In genomic region chr9:84755375-84755774, GRCh38 we compare ENCODE assay signal across 17 cellular contexts.
DNase-seq lines count a peak whose midpoint lies in the region; ATAC-seq and TF ChIP-seq lines count a peak whose summit lies in the region.
"Had no signal": no experiment of that assay in that cellular context is flagged by ENCODE, and none has a peak within 500 bp of the region (broad histone marks: within the 10 kb centered on the region; RNA-seq: fewer than 3 reads in every experiment).

No MANE protein-coding gene starts in this region.

- H3F3A ChIP-seq in SK-N-SH (replicated peaks; ENCODE audit: insufficient read depth), result peaks cover 5% of the 10 kb centered on the region

- DNase-seq in SK-N-SH (no peak), coronary artery (ENCODE audit: low spot score) (no peak), OCI-M1 (lab: John Stamatoyannopoulos, UW) (no peak), NCI-H1694 (lab: John Stamatoyannopoulos, UW) (no peak)
- DNase-seq in activated T-helper 1 cell treated with anti-CD3 and anti-CD28 coated beads, Interleukin-12 subunit alpha, Interleukin-12 subunit beta, Interleukin-2, Interleukin-4 antibody, amounts not matched to agents 30 ng/mL and 10 ng/mL and 1 ng/mL, durations not matched to agents 14 hours and 24 hours and 36 hours (ENCODE audit: low spot score), result no peak
- DNase-seq: CD8-positive, alpha-beta T cell; DND-41; Kasumi-1; NCI-H1417; NCI-H2029; NCI-H510A; NCI-H82; SIG-M5 had no signal

- TF ChIP-seq RAD21 in SK-N-SH (IDR thresholded peaks at IDR 0.05; ENCODE audit: low read length), result no peak

- H3K36me3 ChIP-seq in SK-N-SH (replicated peaks in 1 of 2; ENCODE audit: control insufficient read depth in 1 of 2, insufficient read depth in 2 of 2, low read length in 1 of 2), result no peaks in the 10 kb centered on the region

- TF ChIP-seq CTCF in SK-N-SH (IDR thresholded peaks at IDR 0.05), result no peak
- TF ChIP-seq CTCF in coronary artery (IDR thresholded peaks at IDR 0.05), result no peak

- no peaks in the 10 kb centered on the region for H3K27me3 ChIP-seq in SK-N-SH (ENCODE audit: insufficient read depth)

- no peaks in the 10 kb centered on the region for H3K4me1 ChIP-seq in SK-N-SH (ENCODE audit: control insufficient read depth in 1 of 2, insufficient read depth in 2 of 2, low read depth in 1 of 2, low read length in 1 of 2)

- peak overlapping the region in 1 of 2 experiments; percentile 46; a peak in 2 of 4 replicates for H3K27ac ChIP-seq in SK-N-SH (ENCODE audit: low read depth in 2 of 2, low read length in 1 of 2)
- H3K27ac ChIP-seq in coronary artery, result peak overlapping the region; percentile 10 to 77
- H3K27ac ChIP-seq in temporal lobe (ENCODE audit: low read depth, low read length), result peak overlapping the region; percentile 63
- H3K27ac ChIP-seq: 22Rv1 had no signal

- ATAC-seq in SK-N-SH treated with all-trans-retinoic acid at 6 μM for 48 hours (no peak), HG03460 (IDR thresholded peaks at IDR 0.05; ENCODE audit: unreplicated experiment) (no peak)
- ATAC-seq: CD8-positive, alpha-beta T cell had no signal

- H4K20me1 ChIP-seq in SK-N-SH (ENCODE audit: insufficient read depth), result no peaks in the 10 kb centered on the region

- H3K27me3 Mint-ChIP-seq in activated T-helper 1 cell treated with anti-CD3 and anti-CD28 coated beads, Interleukin-12 subunit alpha, Interleukin-12 subunit beta, Interleukin-2, Interleukin-4 antibody, amounts not matched to agents 30 ng/mL and 10 ng/mL and 1 ng/mL, durations not matched to agents 14 hours and 24 hours and 36 hours (ENCODE audit: insufficient read depth), result no peaks in the 10 kb centered on the region

- peaks cover 6% of the 10 kb centered on the region for H3K9me3 Mint-ChIP-seq in activated T-helper 1 cell treated with anti-CD3 and anti-CD28 coated beads, Interleukin-12 subunit alpha, Interleukin-12 subunit beta, Interleukin-2, Interleukin-4 antibody, amounts not matched to agents 30 ng/mL and 10 ng/mL and 1 ng/mL, durations not matched to agents 14 hours and 24 hours and 36 hours
- H3K9me3 Mint-ChIP-seq: CD8-positive, alpha-beta T cell had no signal

- CTCF ChIA-PET in SK-N-SH (lab: Yijun Ruan, JAX), result interaction anchor here (0.9 to 1.3 kb wide), 4 partner anchors 11 to 64 kb away, joined by 3 to 4 read pairs (median 3); no protein-coding TSS in a partner anchor

- intact Hi-C loops in activated T-helper 1 cell treated with anti-CD3 and anti-CD28 coated beads, Interleukin-12 subunit alpha, Interleukin-12 subunit beta, Interleukin-2, Interleukin-4 antibody, amounts not matched to agents 30 ng/mL and 10 ng/mL and 1 ng/mL, durations not matched to agents 14 hours and 24 hours and 36 hours (cut with micrococcal nuclease), result loop anchor here (5.0 to 10.0 kb wide), 3 partner anchors 773 to 1189 kb away; partner anchors contain the start of genes HNRNPK, NAA35, RMI1 and UBQLN1

- H3K4me2 ChIP-seq in SK-N-SH, result peak overlapping the region; percentile 50; the same call in 1 of the 2 replicates

- no peak overlapping the region for H3K4me3 Mint-ChIP-seq in activated T-helper 1 cell treated with anti-CD3 and anti-CD28 coated beads, Interleukin-12 subunit alpha, Interleukin-12 subunit beta, Interleukin-2, Interleukin-4 antibody, amounts not matched to agents 30 ng/mL and 10 ng/mL and 1 ng/mL, durations not matched to agents 14 hours and 24 hours and 36 hours
- H3K4me3 Mint-ChIP-seq: CD8-positive, alpha-beta T cell had no signal

- no peaks in the 10 kb centered on the region for H3K9me3 ChIP-seq in SK-N-SH

- H2AFZ ChIP-seq in SK-N-SH (ENCODE audit: low read depth), result no peak overlapping the region

- 59% methylated on average over 6 of the region's 6 CpGs for WGBS in SK-N-SH (ENCODE audit: low lambda C conversion rate)

- H3K36me3 Mint-ChIP-seq in activated T-helper 1 cell treated with anti-CD3 and anti-CD28 coated beads, Interleukin-12 subunit alpha, Interleukin-12 subunit beta, Interleukin-2, Interleukin-4 antibody, amounts not matched to agents 30 ng/mL and 10 ng/mL and 1 ng/mL, durations not matched to agents 14 hours and 24 hours and 36 hours (ENCODE audit: low read depth), result peaks cover 2% of the 10 kb centered on the region
- H3K36me3 Mint-ChIP-seq: CD8-positive, alpha-beta T cell had no signal

- no peak overlapping the region for H3K9ac ChIP-seq in SK-N-SH

- H3K9me2 ChIP-seq in SK-N-SH, result no peaks in the 10 kb centered on the region

- H3K27ac Mint-ChIP-seq in activated T-helper 1 cell treated with anti-CD3 and anti-CD28 coated beads, Interleukin-12 subunit alpha, Interleukin-12 subunit beta, Interleukin-2, Interleukin-4 antibody, amounts not matched to agents 30 ng/mL and 10 ng/mL and 1 ng/mL, durations not matched to agents 14 hours and 24 hours and 36 hours, result peak overlapping the region; percentile 74
- H3K27ac Mint-ChIP-seq: CD8-positive, alpha-beta T cell had no signal

- POLR2A ChIA-PET in SK-N-SH (lab: Yijun Ruan, JAX), result no interaction called here

- no peaks in the 10 kb centered on the region for H3K79me2 ChIP-seq in SK-N-SH (ENCODE audit: insufficient read depth)

- H3K4me3 ChIP-seq in SK-N-SH (ENCODE audit: low read depth in 2 of 2, low read length in 1 of 2) (no peak overlapping the region), coronary artery (no peak overlapping the region)

- peaks cover 71% of the 10 kb centered on the region for H3K4me1 Mint-ChIP-seq in activated T-helper 1 cell treated with anti-CD3 and anti-CD28 coated beads, Interleukin-12 subunit alpha, Interleukin-12 subunit beta, Interleukin-2, Interleukin-4 antibody, amounts not matched to agents 30 ng/mL and 10 ng/mL and 1 ng/mL, durations not matched to agents 14 hours and 24 hours and 36 hours (ENCODE audit: low read depth)

- no peak for TF ChIP-seq EP300 in SK-N-SH (IDR thresholded peaks at IDR 0.05; ENCODE audit: borderline replicate concordance in 1 of 2, low read depth in 1 of 2, low read length in 1 of 2)

TF ChIP-seq in SK-N-SH, 30 proteins besides CTCF, POLR2A, EP300 and RAD21:
- no peak for TF ChIP-seq NFIC (IDR thresholded peaks at IDR 0.05; ENCODE audit: borderline replicate concordance)
- no peak for TF ChIP-seq ELF1 (IDR thresholded peaks at IDR 0.05)
- no peak for TF ChIP-seq ZBTB33 (IDR thresholded peaks at IDR 0.05; ENCODE audit: borderline replicate concordance, low read depth)
- TF ChIP-seq USF2 (IDR thresholded peaks at IDR 0.05; ENCODE audit: borderline replicate concordance, low read depth, low read length), result no peak
- TF ChIP-seq CHD2 (IDR thresholded peaks at IDR 0.05; ENCODE audit: low read length, partially characterized antibody), result no peak
- no peak for TF ChIP-seq POLR2AphosphoS5 (IDR thresholded peaks at IDR 0.05; ENCODE audit: low read depth, low read length)
- no peak for TF ChIP-seq RCOR1 (IDR thresholded peaks at IDR 0.05; ENCODE audit: low read length)

TF ChIP-seq in SK-N-SH treated with all-trans-retinoic acid at 6 μM for 48 hours, 23 proteins besides CTCF, POLR2A, EP300 and RAD21 (continues in another document):
- TF ChIP-seq PPARA (CRISPR knock-in tag; IDR thresholded peaks at IDR 0.05; ENCODE audit: borderline replicate concordance) (no peak), ZC3H10 (CRISPR knock-in tag; IDR thresholded peaks at IDR 0.05) (no peak), BACH2 (CRISPR knock-in tag; IDR thresholded peaks at IDR 0.05; ENCODE audit: borderline replicate concordance) (no peak), ISL1 (CRISPR knock-in tag; IDR thresholded peaks at IDR 0.05) (no peak), PATZ1 (CRISPR knock-in tag; IDR thresholded peaks at IDR 0.05; ENCODE audit: borderline replicate concordance) (no peak), TOX (CRISPR knock-in tag; IDR thresholded peaks at IDR 0.05; ENCODE audit: borderline replicate concordance) (no peak), OSR1 (CRISPR knock-in tag; IDR thresholded peaks at IDR 0.05) (no peak), ZNF70 (CRISPR knock-in tag; IDR thresholded peaks at IDR 0.05) (no peak), GLIS3 (CRISPR knock-in tag; IDR thresholded peaks at IDR 0.05) (no peak), POU6F1 (CRISPR knock-in tag; IDR thresholded peaks at IDR 0.05; ENCODE audit: borderline replicate concordance, low read depth) (no peak)
